In genomic region chr10:59362991-59363390, GRCh38 we compare ENCODE assay signal across 8 cellular contexts. TPM values are rescaled to one million over a fixed set of nuclear protein-coding genes. Genes with fewer than 3 reads are reported as not detected.
DNase-seq lines count a peak whose midpoint lies in the region; ATAC-seq and TF ChIP-seq lines count a peak whose summit lies in the region.

No MANE protein-coding gene starts in this region.

- intact Hi-C loops in posterior cingulate gyrus (cut with DNase I), result loop anchor here (10.0 kb wide), 1 partner anchor 118 kb away; no protein-coding TSS in a partner anchor

- H3K27ac ChIP-seq in angular gyrus (ENCODE audit: low read depth, low read length) (peak overlapping the region; percentile 98), right atrium auricular region (peak overlapping the region; percentile 71 to 75)

- TF ChIP-seq CTCF in right atrium auricular region (IDR thresholded peaks at IDR 0.05), result no peak

- no peaks in the 10 kb centered on the region for H3K9me3 ChIP-seq in right atrium auricular region

- H3K4me3 Mint-ChIP-seq in immature natural killer cell, result no peak overlapping the region

- peak; percentile 91 for DNase-seq in DMS53 (lab: John Stamatoyannopoulos, UW)
- peak; percentile 43 for DNase-seq in NCI-H1105 (lab: John Stamatoyannopoulos, UW)
- DNase-seq in right atrium auricular region (ENCODE audit: low spot score), result peak; percentile 82
- peak; percentile 27 to 93 (median 60) for DNase-seq in posterior cingulate gyrus
- DNase-seq in immature natural killer cell, result no peak

- H3K4me1 ChIP-seq in right atrium auricular region, result peaks cover 0 to 20% of the 10 kb centered on the region in 2 donors

- H3K36me3 Mint-ChIP-seq in immature natural killer cell, result no peaks in the 10 kb centered on the region

- H3K4me1 Mint-ChIP-seq in immature natural killer cell, result no peaks in the 10 kb centered on the region

- peak overlapping the region; percentile 51 to 59 for H3K4me3 ChIP-seq in right atrium auricular region

- ATAC-seq in HG02623 (IDR thresholded peaks at IDR 0.05; ENCODE audit: unreplicated experiment), result no peak
- no peak for ATAC-seq in HG02798 (IDR thresholded peaks at IDR 0.05; ENCODE audit: poor library complexity, unreplicated experiment)

- no peaks in the 10 kb centered on the region for H3K27me3 ChIP-seq in right atrium auricular region

- peaks cover 0 to 15% (median 5%) of the 10 kb centered on the region in 6 donors for H3K9me3 Mint-ChIP-seq in immature natural killer cell

- peaks cover 4 to 7% (median 7%) of the 10 kb centered on the region in 3 donors for H3K27me3 Mint-ChIP-seq in immature natural killer cell (ENCODE audit: low read depth in 3 of 3)

- no peaks in the 10 kb centered on the region for H3K36me3 ChIP-seq in right atrium auricular region

- H3K27ac Mint-ChIP-seq in immature natural killer cell, result no peak overlapping the region

RNA-seq across cellular contexts. Expression of gene FAM13C, which starts 0.6 kb away (rescaled TPM):
- 1 to 10 TPM; 3.8 to 4.4 TPM for total RNA-seq in right atrium auricular region
- polyA plus RNA-seq in immature natural killer cell, result not detected

Comparison
In these comparisons a context has a peak if more than half of its experiments do, and no peak if none do; other contexts are left out.
1. DNase-seq: peak in DMS53 (single experiment), NCI-H1105 (single experiment), right atrium auricular region (single experiment) and posterior cingulate gyrus (10 of 10); none in immature natural killer cell (0 of 3).